25 cellular contexts compared by ENCODE assay signal in the genomic region with DNA sequence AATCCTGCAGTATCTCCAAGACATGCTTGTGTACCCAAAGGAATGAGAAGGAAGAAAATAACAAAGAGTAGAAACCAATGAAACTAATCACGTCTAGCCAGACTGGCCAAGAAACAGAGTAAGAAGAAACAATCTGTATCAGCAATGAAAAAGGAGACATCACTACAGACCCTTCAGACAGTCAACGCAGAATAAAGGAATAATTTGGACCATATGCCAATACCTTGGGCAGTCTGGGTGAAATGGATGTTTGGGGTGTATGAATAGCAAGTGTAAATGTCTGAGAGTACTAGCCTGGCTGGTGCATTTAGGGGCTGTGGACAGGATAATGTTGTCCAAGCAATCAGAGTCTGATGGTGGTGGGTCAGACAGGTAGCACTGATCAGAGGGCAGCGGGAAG.
"Had no signal": no experiment of that assay in that cellular context is flagged by ENCODE, and none has a peak within 500 bp of the region (broad histone marks: within the 10 kb centered on the region; RNA-seq: fewer than 3 reads in every experiment).

No MANE protein-coding gene starts in this region.

- DNase-seq: hypothalamus; immature natural killer cell; kidney; left colon; lower lobe of right lung; mammary epithelial cell; mesenchymal stem cell; naive thymus-derived CD8-positive, alpha-beta T cell; occipital lobe; ovary; right lobe of liver; stimulated activated CD4-positive, alpha-beta T cell treated with anti-CD3 and anti-CD28 coated beads, Interleukin-1b, Interleukin-23, amount 100 ng/mL, for 48 hours; stimulated activated CD4-positive, alpha-beta T cell treated with anti-CD3 and anti-CD28 coated beads, Interleukin-2, amount 100 ng/mL, for 48 hours; stimulated activated CD4-positive, alpha-beta T cell treated with anti-CD3 and anti-CD28 coated beads, Interleukin-4, amount 100 ng/mL, for 4 hours; stimulated activated CD8-positive, alpha-beta memory T cell treated with anti-CD3 and anti-CD28 coated beads, Interleukin-4, amount 100 ng/mL, for 48 hours; stimulated activated naive CD4-positive, alpha-beta T cell treated with Interleukin-2 at 50 U/mL for 16 hours; stimulated activated naive CD8-positive, alpha-beta T cell treated with anti-CD3 and anti-CD28 coated beads, Interleukin-15, amount 100 ng/mL, for 72 hours; substantia nigra had no signal

- FAIRE-seq: islet of Langerhans, kidney had no signal

- H3K4me1 Mint-ChIP-seq: nephron; stimulated activated memory B cell treated with anti-CD40 and anti-IgM and Interleukin-4, amounts not matched to agents 10 μg/mL and 1 μg/mL and 100 μg/mL, for 72 hours had no signal

- H3K4me3 Mint-ChIP-seq: immature natural killer cell; naive thymus-derived CD8-positive, alpha-beta T cell; nephron; neural progenitor cell; stimulated activated memory B cell treated with anti-CD40 and anti-IgM and Interleukin-4, amounts not matched to agents 10 μg/mL and 1 μg/mL and 100 μg/mL, for 72 hours; stimulated activated naive CD8-positive, alpha-beta T cell treated with anti-CD3 and anti-CD28 coated beads, Interleukin-15, amount 100 ng/mL, for 72 hours; type B pancreatic cell had no signal

- H3K27ac Mint-ChIP-seq: nephron; neural progenitor cell; progenitor cell of endocrine pancreas; stimulated activated memory B cell treated with anti-CD40 and anti-IgM and Interleukin-4, amounts not matched to agents 10 μg/mL and 1 μg/mL and 100 μg/mL, for 72 hours; stimulated activated naive CD8-positive, alpha-beta T cell treated with anti-CD3 and anti-CD28 coated beads, Interleukin-15, amount 100 ng/mL, for 72 hours; type B pancreatic cell had no signal

- ATAC-seq: left colon; left lung; lower lobe of right lung; naive thymus-derived CD8-positive, alpha-beta T cell; stimulated activated memory B cell treated with anti-CD40 and anti-IgM and Interleukin-4, amounts not matched to agents 10 μg/mL and 1 μg/mL and 100 μg/mL, for 72 hours; stimulated activated naive CD8-positive, alpha-beta T cell treated with anti-CD3 and anti-CD28 coated beads, Interleukin-15, amount 100 ng/mL, for 72 hours had no signal

- H3K27me3 Mint-ChIP-seq: naive thymus-derived CD8-positive, alpha-beta T cell; progenitor cell of endocrine pancreas; stimulated activated memory B cell treated with anti-CD40 and anti-IgM and Interleukin-4, amounts not matched to agents 10 μg/mL and 1 μg/mL and 100 μg/mL, for 72 hours; stimulated activated naive CD8-positive, alpha-beta T cell treated with anti-CD3 and anti-CD28 coated beads, Interleukin-15, amount 100 ng/mL, for 72 hours; type B pancreatic cell had no signal
